ENCODE assay signal across 12 cellular contexts in the genomic region with DNA sequence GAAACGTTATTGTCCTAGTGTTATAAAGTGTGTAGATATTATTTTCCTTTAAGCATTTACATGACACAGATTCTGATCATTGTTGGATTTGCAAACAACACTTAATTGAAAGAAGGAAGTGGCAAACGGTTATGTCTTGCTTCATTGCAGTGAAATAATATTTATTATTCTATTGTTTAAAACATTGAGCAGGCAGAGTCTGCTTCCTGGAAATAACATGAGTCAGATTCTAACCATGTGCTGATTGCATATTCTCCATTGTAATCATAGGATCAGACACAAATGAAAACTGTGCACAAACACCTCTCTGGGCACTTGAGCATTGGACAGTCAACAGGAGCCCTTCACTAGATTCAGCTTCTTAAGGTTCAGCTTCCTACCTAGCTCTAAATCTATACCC. TPM values are rescaled to one million over a fixed set of nuclear protein-coding genes. Genes with fewer than 3 reads are reported as not detected.
DNase-seq lines count a peak whose midpoint lies in the region; ATAC-seq and TF ChIP-seq lines count a peak whose summit lies in the region.
"Had no signal": no experiment of that assay in that cellular context is flagged by ENCODE, and none has a peak within 500 bp of the region (broad histone marks: within the 10 kb centered on the region; RNA-seq: fewer than 3 reads in every experiment).

No MANE protein-coding gene starts in this region.

- intact Hi-C loops in left ventricle myocardium superior (cut with micrococcal nuclease) (no loop called here), Right ventricle myocardium superior (cut with DNase I) (no loop called here)

- TF ChIP-seq POLR2A in upper lobe of left lung (IDR thresholded peaks at IDR 0.05): no peak

- no peak overlapping the region for H3K4me3 Mint-ChIP-seq in T-helper 2 cell treated with Interferon-gamma antibody and Interleukin-4, amounts not matched to agents 5 μg/mL and 100 μg/mL, for 36 hours

- H3K36me3 ChIP-seq in upper lobe of left lung (no peaks in the 10 kb centered on the region), HAP-1 (replicated peaks) (no peaks in the 10 kb centered on the region)
- H3K36me3 ChIP-seq: pancreas had no signal

- H3K27ac ChIP-seq in RWPE1 (no peak overlapping the region), upper lobe of left lung (peak overlapping the region; percentile 52 to 84 (median 68))

- H3K27me3 ChIP-seq in upper lobe of left lung (no peaks in the 10 kb centered on the region), HAP-1 (ENCODE audit: low read depth) (no peaks in the 10 kb centered on the region)
- H3K27me3 ChIP-seq: pancreas had no signal

- H3K4me1 Mint-ChIP-seq in T-helper 2 cell treated with Interferon-gamma antibody and Interleukin-4, amounts not matched to agents 5 μg/mL and 100 μg/mL, for 36 hours (ENCODE audit: low read depth): peaks cover 5% of the 10 kb centered on the region

- H3K27ac Mint-ChIP-seq in T-helper 2 cell treated with Interferon-gamma antibody and Interleukin-4, amounts not matched to agents 5 μg/mL and 100 μg/mL, for 36 hours: no peak overlapping the region

- peaks cover 2% of the 10 kb centered on the region for H3K27me3 Mint-ChIP-seq in T-helper 2 cell treated with Interferon-gamma antibody and Interleukin-4, amounts not matched to agents 5 μg/mL and 100 μg/mL, for 36 hours (ENCODE audit: low read depth)

- TF ChIP-seq CTCF in RWPE1 (conservative IDR thresholded peaks at IDR 0.05; ENCODE audit: low read depth) (no peak), upper lobe of left lung (IDR thresholded peaks at IDR 0.05) (no peak)

- peaks cover 6 to 13% (median 8%) of the 10 kb centered on the region in 4 donors for H3K4me1 ChIP-seq in upper lobe of left lung
- no peaks in the 10 kb centered on the region for H3K4me1 ChIP-seq in HAP-1
- H3K4me1 ChIP-seq: pancreas had no signal

- no peaks in the 10 kb centered on the region for H3K9me3 ChIP-seq in upper lobe of left lung
- no peaks in the 10 kb centered on the region for H3K9me3 ChIP-seq in HAP-1
- H3K9me3 ChIP-seq: pancreas had no signal

- H3K36me3 Mint-ChIP-seq in T-helper 2 cell treated with Interferon-gamma antibody and Interleukin-4, amounts not matched to agents 5 μg/mL and 100 μg/mL, for 36 hours (ENCODE audit: low read depth): no peaks in the 10 kb centered on the region

- DNase-seq in left ventricle myocardium superior: no peak
- no peak for DNase-seq in Right ventricle myocardium superior
- DNase-seq in RWPE1 (ENCODE audit: low spot score): peak; percentile 25
- peak; percentile 28 for DNase-seq in fibroblast of peridontal ligament (ENCODE audit: extremely low read depth)
- no peak for DNase-seq in upper lobe of left lung
- no peak for DNase-seq in activated CD4-positive, alpha-beta T cell treated with anti-CD3 and anti-CD28 coated beads, Interleukin-2, amount 50 U/mL, for 4 hours
- no peak for DNase-seq in T-helper 2 cell treated with Interferon-gamma antibody and Interleukin-4, amounts not matched to agents 5 μg/mL and 100 μg/mL, for 36 hours (ENCODE audit: low spot score)
- no peak for DNase-seq in HAP-1 (ENCODE audit: low spot score in 2 of 2)
- DNase-seq: left cardiac atrium, NCI-H1694, pancreas, T1000 had no signal

- 30 to 31% methylated on average over 2 of the region's 2 CpGs for WGBS in upper lobe of left lung, 2 donors

- POLR2A ChIA-PET in RWPE1 (lab: Yijun Ruan, JAX; ENCODE audit: low non-redundant PET): no interaction called here

- peak in 1 of 4 donors; percentile 72 for TF ChIP-seq EP300 in upper lobe of left lung (IDR thresholded peaks at IDR 0.05)

- CTCF ChIA-PET in RWPE1 (lab: Yijun Ruan, JAX): no interaction called here

- no peaks in the 10 kb centered on the region for H3K9me3 Mint-ChIP-seq in T-helper 2 cell treated with Interferon-gamma antibody and Interleukin-4, amounts not matched to agents 5 μg/mL and 100 μg/mL, for 36 hours

- in situ Hi-C loops in HAP-1 (cut with MboI; ENCODE audit: low sequenced_read_pairs): no loop called here

- H3K4me3 ChIP-seq in upper lobe of left lung (no peak overlapping the region), HAP-1 (no peak overlapping the region)
- H3K4me3 ChIP-seq: pancreas had no signal

- ATAC-seq in left ventricle myocardium superior (peak; percentile 14), Right ventricle myocardium superior (ENCODE audit: poor library complexity) (no peak), upper lobe of left lung (ENCODE audit: low FRiP score in 2 of 2) (peak in 1 of 2 donors; percentile 59)

RNA-seq across cellular contexts. Expression of a gene that starts 46.8 kb away (rescaled TPM):
- total RNA-seq in left ventricle myocardium superior (46.0 TPM), Right ventricle myocardium superior (46.0 TPM), upper lobe of left lung (100 to 1,000 TPM in 1 of 6 donors, 10 to 100 TPM in 5; 44.1 to 120 (median 61.5) TPM)

Comparison
In these comparisons a context has a peak if more than half of its experiments do, and no peak if none do; other contexts are left out.
1. DNase-seq: peak in RWPE1 (single experiment) and fibroblast of peridontal ligament (single experiment); none in left ventricle myocardium superior (single experiment), Right ventricle myocardium superior (single experiment), upper lobe of left lung (0 of 2), activated CD4-positive, alpha-beta T cell treated with anti-CD3 and anti-CD28 coated beads, Interleukin-2, amount 50 U/mL, for 4 hours (0 of 2), T-helper 2 cell treated with Interferon-gamma antibody and Interleukin-4, amounts not matched to agents 5 μg/mL and 100 μg/mL, for 36 hours (single experiment) and HAP-1 (0 of 2).